ENCODE assay signal across 20 cellular contexts in genomic region chr7:158729646-158730382, GRCh38. TPM values are rescaled to one million over a fixed set of nuclear protein-coding genes. Genes with fewer than 3 reads are reported as not detected.
DNase-seq lines count a peak whose midpoint lies in the region; ATAC-seq, FAIRE-seq and TF ChIP-seq lines count a peak whose summit lies in the region.
"Had no signal": no experiment of that assay in that cellular context is flagged by ENCODE, and none has a peak within 500 bp of the region (broad histone marks: within the 10 kb centered on the region; RNA-seq: fewer than 3 reads in every experiment).

No MANE protein-coding gene starts in this region.

- H3K4me1 ChIP-seq in H1 (replicated peaks in 1 of 4; ENCODE audit: control insufficient read depth in 3 of 4, insufficient read depth in 4 of 4, low read length in 3 of 4) = peaks cover 0 to 7% (median 2%) of the 10 kb centered on the region in 4 experiments; a peak in 3 of 7 replicates
- H3K4me1 ChIP-seq: adrenal gland, psoas muscle had no signal

- no peak for TF ChIP-seq POLR2A in H1 (IDR thresholded peaks at IDR 0.05; ENCODE audit: control extremely low read depth in 1 of 2, low read depth in 2 of 2, low read length in 2 of 2)

- H3K56ac ChIP-seq in H1 (replicated peaks; ENCODE audit: insufficient read length, low read depth, low read length) = no peak overlapping the region

- H3K36me3 ChIP-seq in H1 (ENCODE audit: control insufficient read depth in 2 of 4, insufficient read depth in 4 of 4, low read length in 3 of 4) = peaks cover 0 to 3% (median 0%) of the 10 kb centered on the region in 4 experiments; a peak in 1 of 8 replicates

- H3K4ac ChIP-seq in H1 (replicated peaks; ENCODE audit: insufficient read length, low read depth, low read length) = no peak overlapping the region

- no peaks in the 10 kb centered on the region for H3K27me3 ChIP-seq in H1 (replicated peaks in 1 of 4; ENCODE audit: control insufficient read depth in 3 of 4, extremely low read depth in 1 of 4, insufficient read depth in 3 of 4, low read length in 3 of 4)
- H3K27me3 ChIP-seq: adrenal gland, cardiac muscle cell, esophagus squamous epithelium had no signal

- H3K23ac ChIP-seq in H1 (ENCODE audit: insufficient read length) = no peak overlapping the region

- peak overlapping the region; percentile 9; the same call in 1 of the 2 replicates for H3K18ac ChIP-seq in H1 (ENCODE audit: extremely low read depth, low read length)

- no peaks in the 10 kb centered on the region for H3K27me3 Mint-ChIP-seq in activated T-cell treated with anti-CD3 and anti-CD28 coated beads, Interleukin-2, amount 50 U/mL, for 72 hours (ENCODE audit: low read depth)
- no peaks in the 10 kb centered on the region for H3K27me3 Mint-ChIP-seq in activated CD4-positive, alpha-beta memory T cell treated with anti-CD3 and anti-CD28 coated beads, Interleukin-2, amount 10 ng/mL, durations not matched to agents 7 days and 5 days
- H3K27me3 Mint-ChIP-seq in stimulated activated naive CD8-positive, alpha-beta T cell treated with anti-CD3 and anti-CD28 coated beads, Interleukin-15, amount 100 ng/mL, for 72 hours = no peaks in the 10 kb centered on the region
- H3K27me3 Mint-ChIP-seq: CD4-positive, CD25-positive, alpha-beta regulatory T cell; stimulated activated memory B cell treated with anti-CD40 and anti-IgM and Interleukin-4, amounts not matched to agents 10 μg/mL and 1 μg/mL and 100 μg/mL, for 72 hours had no signal

- H2BK12ac ChIP-seq in H1 (ENCODE audit: low read depth, low read length) = peak overlapping the region; percentile 29; the same call in 1 of the 2 replicates

- H2AK5ac ChIP-seq in H1 (ENCODE audit: low read depth, low read length) = no peak overlapping the region; the same call in 1 of the 2 replicates

- no peaks in the 10 kb centered on the region for H4K20me1 ChIP-seq in H1 (replicated peaks in 1 of 2; ENCODE audit: control insufficient read depth in 1 of 2, insufficient read depth in 2 of 2, low read length in 2 of 2)

- no peak overlapping the region for H2AFZ ChIP-seq in H1 (ENCODE audit: low read length)

- 88% methylated on average over 4 of the region's 7 CpGs; no CpG with 5 or more reads in 1 of the 2 experiments for WGBS in H1 (ENCODE audit: extremely low coverage in 1 of 2, insufficient coverage in 1 of 2, insufficient read length in 1 of 2, insufficient replicate concordance in 2 of 2, low coverage in 1 of 2, low lambda C conversion rate in 2 of 2, missing lambda C conversion rate in 1 of 2), 2 experiments

- no peak overlapping the region for H3K4me3 ChIP-seq in H1 (ENCODE audit: extremely low read depth in 1 of 4, insufficient read depth in 2 of 4, low read depth in 3 of 4, low read length in 4 of 4)
- H3K4me3 ChIP-seq: adrenal gland, cardiac muscle cell, esophagus squamous epithelium, psoas muscle had no signal

- no peaks in the 10 kb centered on the region for H3K23me2 ChIP-seq in H1 (ENCODE audit: low read depth, low read length)

- TF ChIP-seq EP300 in H1 (IDR thresholded peaks at IDR 0.05; ENCODE audit: borderline replicate concordance in 1 of 2, low read depth in 2 of 2, low read length in 2 of 2) = no peak

- H3K14ac ChIP-seq in H1 (ENCODE audit: insufficient read length) = no peak overlapping the region

- no peak overlapping the region for H2BK120ac ChIP-seq in H1 (replicated peaks; ENCODE audit: low read depth, low read length)

- H3K79me2 ChIP-seq in H1 (ENCODE audit: control insufficient read depth in 1 of 2, insufficient read depth in 2 of 2, low read length in 2 of 2) = no peaks in the 10 kb centered on the region

- CTCF ChIA-PET in activated CD4-positive, alpha-beta memory T cell treated with anti-CD3 and anti-CD28 coated beads, Interleukin-2, amount 10 ng/mL, durations not matched to agents 7 days and 5 days (lab: Charles Lee) = interaction anchor here (1.5 kb wide), 1 partner anchor 58 kb away, joined by 3 read pairs; no protein-coding TSS in a partner anchor
- CTCF ChIA-PET in H1 (lab: Charles Lee; ENCODE audit: partially characterized antibody) = interaction anchor here (2.2 to 2.4 kb wide), 2 partner anchors 11 to 34 kb away, joined by 9 read pairs; no protein-coding TSS in a partner anchor

- H3K27ac Mint-ChIP-seq in activated T-cell treated with anti-CD3 and anti-CD28 coated beads, Interleukin-2, amount 50 U/mL, for 72 hours = peak overlapping the region; percentile 41
- H3K27ac Mint-ChIP-seq in activated CD4-positive, alpha-beta memory T cell treated with anti-CD3 and anti-CD28 coated beads, Interleukin-2, amount 10 ng/mL, durations not matched to agents 7 days and 5 days = peak overlapping the region; percentile 1
- peak overlapping the region; percentile 35 to 54 for H3K27ac Mint-ChIP-seq in stimulated activated naive CD8-positive, alpha-beta T cell treated with anti-CD3 and anti-CD28 coated beads, Interleukin-15, amount 100 ng/mL, for 72 hours
- H3K27ac Mint-ChIP-seq: HFFc6; stimulated activated memory B cell treated with anti-CD40 and anti-IgM and Interleukin-4, amounts not matched to agents 10 μg/mL and 1 μg/mL and 100 μg/mL, for 72 hours had no signal

- DNase-seq in activated T-cell treated with anti-CD3 and anti-CD28 coated beads, Interleukin-2, amount 50 U/mL, for 72 hours = no peak
- no peak for DNase-seq in activated T-cell treated with anti-CD3 and anti-CD28 coated beads for 4 hours
- DNase-seq in activated CD4-positive, alpha-beta memory T cell treated with anti-CD3 and anti-CD28 coated beads, Interleukin-2, amount 10 ng/mL, durations not matched to agents 7 days and 5 days = no peak
- DNase-seq in H1 (ENCODE audit: low read depth in 1 of 2, low spot score in 2 of 2) = peak in 1 of 2 experiments; percentile 33
- no peak for DNase-seq in stimulated activated naive CD8-positive, alpha-beta T cell treated with anti-CD3 and anti-CD28 coated beads, Interleukin-15, amount 100 ng/mL, for 72 hours
- no peak for DNase-seq in mucosa of gallbladder (ENCODE audit: low spot score)
- DNase-seq: ACHN; CD4-positive, CD25-positive, alpha-beta regulatory T cell; esophagus squamous epithelium; glutamatergic neuron; HFFc6; Kasumi-1; NCI-H1105 treated with DMSO at 0.1 percent for 48 hours; psoas muscle had no signal

- H3K4me2 ChIP-seq in H1 (ENCODE audit: insufficient read depth in 1 of 2, low read depth in 2 of 2, low read length in 2 of 2) = no peak overlapping the region

- H3K36me3 Mint-ChIP-seq in activated T-cell treated with anti-CD3 and anti-CD28 coated beads, Interleukin-2, amount 50 U/mL, for 72 hours (ENCODE audit: insufficient read depth in 2 of 2) = peaks cover 6 to 13% of the 10 kb centered on the region in 2 donors
- peaks cover 39% of the 10 kb centered on the region for H3K36me3 Mint-ChIP-seq in activated CD4-positive, alpha-beta memory T cell treated with anti-CD3 and anti-CD28 coated beads, Interleukin-2, amount 10 ng/mL, durations not matched to agents 7 days and 5 days (ENCODE audit: low read depth)

- no peak overlapping the region for H2BK5ac ChIP-seq in H1 (ENCODE audit: low read depth, low read length)

- H3K9me3 Mint-ChIP-seq in activated T-cell treated with anti-CD3 and anti-CD28 coated beads, Interleukin-2, amount 50 U/mL, for 72 hours = no peaks in the 10 kb centered on the region
- no peaks in the 10 kb centered on the region for H3K9me3 Mint-ChIP-seq in activated CD4-positive, alpha-beta memory T cell treated with anti-CD3 and anti-CD28 coated beads, Interleukin-2, amount 10 ng/mL, durations not matched to agents 7 days and 5 days
- H3K9me3 Mint-ChIP-seq in stimulated activated naive CD8-positive, alpha-beta T cell treated with anti-CD3 and anti-CD28 coated beads, Interleukin-15, amount 100 ng/mL, for 72 hours = no peaks in the 10 kb centered on the region
- H3K9me3 Mint-ChIP-seq: CD4-positive, CD25-positive, alpha-beta regulatory T cell; HFFc6; stimulated activated memory B cell treated with anti-CD40 and anti-IgM and Interleukin-4, amounts not matched to agents 10 μg/mL and 1 μg/mL and 100 μg/mL, for 72 hours had no signal

- H3K27ac ChIP-seq in H1 (ENCODE audit: low read depth, low read length) = no peak overlapping the region
- H3K27ac ChIP-seq: cardiac muscle cell, psoas muscle had no signal

- FAIRE-seq in H1 (lab: Jason Lieb, UNC) = no peak
- FAIRE-seq: TTC549 had no signal

- no peak overlapping the region for H3K9ac ChIP-seq in H1 (replicated peaks in 1 of 4; ENCODE audit: extremely low read depth in 1 of 4, low read depth in 3 of 4, low read length in 3 of 4)

- ATAC-seq in activated T-cell treated with anti-CD3 and anti-CD28 coated beads, Interleukin-2, amount 50 U/mL, for 72 hours (replicated peaks in 1 of 2) = no peak
- ATAC-seq in stimulated activated naive CD8-positive, alpha-beta T cell treated with anti-CD3 and anti-CD28 coated beads, Interleukin-15, amount 100 ng/mL, for 72 hours = no peak
- ATAC-seq in GM18868 (IDR thresholded peaks at IDR 0.05; ENCODE audit: unreplicated experiment) = no peak
- ATAC-seq in HG02571 (IDR thresholded peaks at IDR 0.05; ENCODE audit: unreplicated experiment) = no peak
- ATAC-seq: psoas muscle; stimulated activated memory B cell treated with anti-CD40 and anti-IgM and Interleukin-4, amounts not matched to agents 10 μg/mL and 1 μg/mL and 100 μg/mL, for 72 hours had no signal

- no peak overlapping the region for H3K4me3 Mint-ChIP-seq in activated T-cell treated with anti-CD3 and anti-CD28 coated beads, Interleukin-2, amount 50 U/mL, for 72 hours
- no peak overlapping the region for H3K4me3 Mint-ChIP-seq in activated CD4-positive, alpha-beta memory T cell treated with anti-CD3 and anti-CD28 coated beads, Interleukin-2, amount 10 ng/mL, durations not matched to agents 7 days and 5 days
- H3K4me3 Mint-ChIP-seq in stimulated activated naive CD8-positive, alpha-beta T cell treated with anti-CD3 and anti-CD28 coated beads, Interleukin-15, amount 100 ng/mL, for 72 hours = no peak overlapping the region
- H3K4me3 Mint-ChIP-seq: HFFc6; stimulated activated memory B cell treated with anti-CD40 and anti-IgM and Interleukin-4, amounts not matched to agents 10 μg/mL and 1 μg/mL and 100 μg/mL, for 72 hours had no signal

- POLR2A ChIA-PET in activated CD4-positive, alpha-beta memory T cell treated with anti-CD3 and anti-CD28 coated beads, Interleukin-2, amount 10 ng/mL, durations not matched to agents 7 days and 5 days (lab: Charles Lee) = interaction anchor here (1.2 kb wide), 1 partner anchor 23 kb away, joined by 3 read pairs; no protein-coding TSS in a partner anchor
- POLR2A ChIA-PET in H1 (lab: Charles Lee; ENCODE audit: partially characterized antibody) = interaction anchor here (1.1 to 2.2 kb wide), 3 partner anchors 20 to 28 kb away, joined by 3 to 8 read pairs (median 5); partner anchors contain the start of gene NCAPG2

- no peak overlapping the region for H4K8ac ChIP-seq in H1 (ENCODE audit: extremely low read depth, insufficient read depth, low read length)

- peaks cover 5% of the 10 kb centered on the region for H3K4me1 Mint-ChIP-seq in activated T-cell treated with anti-CD3 and anti-CD28 coated beads, Interleukin-2, amount 50 U/mL, for 72 hours (ENCODE audit: low read depth)
- H3K4me1 Mint-ChIP-seq in activated CD4-positive, alpha-beta memory T cell treated with anti-CD3 and anti-CD28 coated beads, Interleukin-2, amount 10 ng/mL, durations not matched to agents 7 days and 5 days = peaks cover 3% of the 10 kb centered on the region
- H3K4me1 Mint-ChIP-seq in stimulated activated naive CD8-positive, alpha-beta T cell treated with anti-CD3 and anti-CD28 coated beads, Interleukin-15, amount 100 ng/mL, for 72 hours = no peaks in the 10 kb centered on the region
- H3K4me1 Mint-ChIP-seq: stimulated activated memory B cell treated with anti-CD40 and anti-IgM and Interleukin-4, amounts not matched to agents 10 μg/mL and 1 μg/mL and 100 μg/mL, for 72 hours had no signal

- H3K79me1 ChIP-seq in H1 (ENCODE audit: low read depth, low read length) = no peaks in the 10 kb centered on the region

- no peak overlapping the region for H2BK20ac ChIP-seq in H1 (ENCODE audit: low read length)

- no peak overlapping the region for H4K5ac ChIP-seq in H1 (ENCODE audit: insufficient read length, low read depth, low read length)

- TF ChIP-seq CTCF in H1 (IDR thresholded peaks at IDR 0.05; ENCODE audit: control extremely low read depth in 1 of 3, insufficient read depth in 1 of 3, low read depth in 1 of 3, low read length in 3 of 3) = no peak

- TF ChIP-seq RAD21 in H1 (IDR thresholded peaks at IDR 0.05 in 1 of 2, conservative IDR thresholded peaks at IDR 0.05 in 1 of 2; ENCODE audit: low read depth in 2 of 2, low read length in 2 of 2) = no peak

- peak overlapping the region; percentile 49 for H4K91ac ChIP-seq in H1 (replicated peaks; ENCODE audit: insufficient read length, low read length)

- H2BK15ac ChIP-seq in H1 (ENCODE audit: low read length) = no peak overlapping the region

- H3K9me3 ChIP-seq in H1 (ENCODE audit: insufficient read depth in 2 of 2, low read depth in 1 of 2, low read length in 1 of 2) = no peaks in the 10 kb centered on the region
- H3K9me3 ChIP-seq: adrenal gland, esophagus squamous epithelium, psoas muscle had no signal

RNA-seq across cellular contexts. Expression of gene NCAPG2, which starts 25.2 kb away (rescaled TPM):
- 100 to 1,000 TPM; 129 to 134 TPM for total RNA-seq in activated T-cell treated with anti-CD3 and anti-CD28 coated beads, Interleukin-2, amount 50 U/mL, for 72 hours
- 100 to 1,000 TPM; 151 TPM for total RNA-seq in activated CD4-positive, alpha-beta memory T cell treated with anti-CD3 and anti-CD28 coated beads, Interleukin-2, amount 10 ng/mL, durations not matched to agents 7 days and 5 days
- total RNA-seq in H1 (2021; fragmentation: NEBNext Ultra II Directional; extraction: Animal tissue kit (Norgen Biotek cat#: 25700)) = 119 and 125 TPM in 2 replicates
- polyA plus RNA-seq in H1 (2011; rRNA removed) = 49.9 and 50.1 TPM in 2 replicates
- 83.7 TPM for polyA plus RNA-seq in H1 (2011; cell fraction: cytosol; rRNA removed)
- 66.1 TPM for polyA plus RNA-seq in H1 (2011; cell fraction: nucleus; rRNA removed)
- polyA plus RNA-seq in H1 (2012, experiment 1 of 2) = 106 to 137 TPM (median 113 TPM) in 4 replicates
- polyA plus RNA-seq in H1 (2012, experiment 2 of 2) = 7.3 TPM
- 36.6 TPM for polyA plus RNA-seq in H1 (2013, experiment 1 of 2)
- polyA plus RNA-seq in H1 (2013, experiment 2 of 2) = 39.2 TPM
- 167 and 172 TPM in 2 replicates for polyA minus RNA-seq in H1 (2011; rRNA and poly(A)+ RNA removed)
- 79.4 TPM for polyA minus RNA-seq in H1 (2011; cell fraction: cytosol; rRNA and poly(A)+ RNA removed)
- 106 TPM for polyA minus RNA-seq in H1 (2011; cell fraction: nucleus; rRNA and poly(A)+ RNA removed)
- total RNA-seq in mucosa of gallbladder = 7.5 TPM

Comparison
In these comparisons a context has a peak if more than half of its experiments do, and no peak if none do; other contexts are left out.
1. RNA of gene NCAPG2, which starts 25.2 kb away (total RNA-seq): 151 TPM in activated CD4-positive, alpha-beta memory T cell treated with anti-CD3 and anti-CD28 coated beads, Interleukin-2, amount 10 ng/mL, durations not matched to agents 7 days and 5 days, 129 to 134 TPM in activated T-cell treated with anti-CD3 and anti-CD28 coated beads, Interleukin-2, amount 50 U/mL, for 72 hours and 119 to 125 TPM in H1; 7.5 TPM in mucosa of gallbladder (single experiment); every median in the first group is over 10 times any median in the second.
2. Peak in every context shown above with its lines, with median percentiles within 50 percentile points of each other: H3K27ac Mint-ChIP-seq.